Comparison of ENCODE assay signal across 8 cellular contexts in genomic region chr17:44898768-44899073, GRCh38. TPM values are rescaled to one million over a fixed set of nuclear protein-coding genes. Genes with fewer than 3 reads are reported as not detected.
DNase-seq lines count a peak whose midpoint lies in the region; ATAC-seq, FAIRE-seq and TF ChIP-seq lines count a peak whose summit lies in the region.

No MANE protein-coding gene starts in this region.

- H3K36me3 ChIP-seq in GM06990 (ENCODE audit: control insufficient read depth, insufficient read depth, low read length) (no peaks in the 10 kb centered on the region; the same call in none of the 2 replicates), mucosa of descending colon (ENCODE audit: low read depth) (no peaks in the 10 kb centered on the region)

- H3K4me3 ChIP-seq in GM06990 (replicated peaks; ENCODE audit: low read depth, low read length) (peak overlapping the region; percentile 98), cardiac fibroblast (replicated peaks in 1 of 2; ENCODE audit: low read depth in 2 of 2, low read length in 2 of 2) (peak overlapping the region; percentile 78), mucosa of descending colon (peak overlapping the region; percentile 31)

- no peak for TF ChIP-seq POLR2A in H54 (IDR thresholded peaks at IDR 0.05; ENCODE audit: low read depth, low read length)

- peaks cover 14% of the 10 kb centered on the region for H3K4me1 ChIP-seq in mucosa of descending colon (ENCODE audit: low read depth)

- ATAC-seq in mucosa of descending colon (no peak), left colon (no peak)

- FAIRE-seq in H54 (lab: Jason Lieb, UNC), result no peak

- H3K9me3 ChIP-seq in mucosa of descending colon, result no peaks in the 10 kb centered on the region

- TF ChIP-seq CTCF in GM06990 (IDR thresholded peaks at IDR 0.05; ENCODE audit: insufficient read depth, low read length, poor library complexity, severe bottlenecking) (no peak), cardiac fibroblast (IDR thresholded peaks at IDR 0.05; ENCODE audit: low read depth, low read length) (no peak), mucosa of descending colon (IDR thresholded peaks at IDR 0.05) (no peak)

- H3K27me3 ChIP-seq in GM06990 (replicated peaks; ENCODE audit: control insufficient read depth, insufficient read depth, low read length), result no peaks in the 10 kb centered on the region

- DNase-seq in GM06990 (ENCODE audit: extremely low read depth, insufficient read length), result no peak
- peak; percentile 79 for DNase-seq in NAMALWA (ENCODE audit: low spot score)
- DNase-seq in cardiac fibroblast (ENCODE audit: low read depth in 2 of 2), result peak in 1 of 2 donors; percentile 40
- DNase-seq in mucosa of descending colon, result no peak
- DNase-seq in H54 (ENCODE audit: insufficient read length, low spot score), result no peak
- DNase-seq in NCI-H146 treated with DMSO at 0.1 percent for 48 hours (lab: John Stamatoyannopoulos, UW; ENCODE audit: unreplicated experiment), result no peak
- no peak for DNase-seq in left colon
- DNase-seq in putamen (ENCODE audit: low spot score), result no peak

- intact Hi-C loops in mucosa of descending colon (cut with DNase I, micrococcal nuclease) (no loop called here), left colon (cut with DNase I, micrococcal nuclease) (no loop called here)

RNA-seq across cellular contexts. Expression of gene EFTUD2, which starts 0.5 kb away (rescaled TPM):
- total RNA-seq in mucosa of descending colon (10 to 100 TPM; 66.3 to 88.1 (median 82.0) TPM), left colon (10 to 100 TPM; 72.6 to 77.5 TPM)

RNA-seq across cellular contexts. Expression of gene GFAP, which starts 16.6 kb away (rescaled TPM):
- under 1 TPM in 2 of 3 donors, not detected in 1; 0.23 to 0.47 TPM for total RNA-seq in mucosa of descending colon
- under 1 TPM; 0.11 to 0.37 TPM for total RNA-seq in left colon

RNA-seq across cellular contexts. Expression of gene KIF18B, which starts 48.9 kb away (rescaled TPM):
- total RNA-seq in mucosa of descending colon (10 to 100 TPM in 1 of 3 donors, 1 to 10 TPM in 2; 2.2 to 10.3 (median 4.6) TPM), left colon (1 to 10 TPM; 3.0 to 8.8 TPM)

RNA-seq across cellular contexts. Expression of gene HIGD1B, which starts 51.0 kb away (rescaled TPM):
- 1 to 10 TPM in 1 of 3 donors, not detected in 2; 1.6 TPM for total RNA-seq in mucosa of descending colon
- 1 to 10 TPM in 1 of 2 donors, not detected in 1; 1.3 TPM for total RNA-seq in left colon

Comparison
In these comparisons a context has a peak if more than half of its experiments do, and no peak if none do; other contexts are left out.
1. H3K4me3 ChIP-seq: peak in every context shown above with its lines; median percentile 98 in GM06990; 78 in cardiac fibroblast; 31 in mucosa of descending colon.